8 cellular contexts compared by ENCODE assay signal in genomic region chr1:38046333-38046883, GRCh38. TPM values are rescaled to one million over a fixed set of nuclear protein-coding genes. Genes with fewer than 3 reads are reported as not detected.
DNase-seq lines count a peak whose midpoint lies in the region; ATAC-seq lines count a peak whose summit lies in the region.

TSS of gene POU3F1 (minus strand) at chr1:38046793. CDS start at chr1:38046743, 50 bp downstream.

- H3K4me3 ChIP-seq in iPS-15b (ENCODE audit: low read depth, low read length) (peak within 1 kb of the TSS; percentile 79), subcutaneous abdominal adipose tissue (ENCODE audit: low read depth in 1 of 5, low read length in 5 of 5) (peak within 1 kb of the TSS in 4 of 5 donors; percentile 57 to 73 (median 70))

- H3K36me3 ChIP-seq in iPS-15b (ENCODE audit: control insufficient read depth, insufficient read depth, low read length) (peaks cover 5% of the 10 kb centered on the region), subcutaneous abdominal adipose tissue (ENCODE audit: control insufficient read depth in 5 of 5, insufficient read depth in 5 of 5, low read length in 5 of 5) (no peaks in the 10 kb centered on the region)

- H3K9me3 Mint-ChIP-seq in activated T-helper 1 cell treated with anti-CD3 and anti-CD28 coated beads, Interleukin-12 subunit alpha, Interleukin-12 subunit beta, Interleukin-2, Interleukin-4 antibody, amounts not matched to agents 30 ng/mL and 10 ng/mL and 1 ng/mL, durations not matched to agents 14 hours and 24 hours and 36 hours = no peaks in the 10 kb centered on the region

- no peak within 1 kb of the TSS for H3K27ac ChIP-seq in subcutaneous abdominal adipose tissue (ENCODE audit: low read depth, low read length)

- ATAC-seq in GM18511 (IDR thresholded peaks at IDR 0.05; ENCODE audit: unreplicated experiment) (peak; percentile 13), HG02885 (IDR thresholded peaks at IDR 0.05; ENCODE audit: poor library complexity, unreplicated experiment) (peak; percentile 19)

- H3K4me1 ChIP-seq in iPS-15b (ENCODE audit: control insufficient read depth, insufficient read depth, low read length) (peaks cover 2% of the 10 kb centered on the region), subcutaneous abdominal adipose tissue (ENCODE audit: control insufficient read depth in 5 of 5, insufficient read depth in 5 of 5, low read length in 5 of 5) (peaks cover 0 to 29% (median 22%) of the 10 kb centered on the region in 5 donors)

- H3K27me3 ChIP-seq in iPS-15b (ENCODE audit: control insufficient read depth, insufficient read depth, low read length) = peaks cover 54% of the 10 kb centered on the region
- peaks cover 35 to 60% (median 52%) of the 10 kb centered on the region in 5 donors for H3K27me3 ChIP-seq in subcutaneous abdominal adipose tissue (ENCODE audit: control insufficient read depth in 5 of 5, insufficient read depth in 4 of 5, low read length in 5 of 5)

- no peaks in the 10 kb centered on the region for H3K4me1 Mint-ChIP-seq in activated T-helper 1 cell treated with anti-CD3 and anti-CD28 coated beads, Interleukin-12 subunit alpha, Interleukin-12 subunit beta, Interleukin-2, Interleukin-4 antibody, amounts not matched to agents 30 ng/mL and 10 ng/mL and 1 ng/mL, durations not matched to agents 14 hours and 24 hours and 36 hours (ENCODE audit: low read depth)

- H3K27me3 Mint-ChIP-seq in activated T-helper 1 cell treated with anti-CD3 and anti-CD28 coated beads, Interleukin-12 subunit alpha, Interleukin-12 subunit beta, Interleukin-2, Interleukin-4 antibody, amounts not matched to agents 30 ng/mL and 10 ng/mL and 1 ng/mL, durations not matched to agents 14 hours and 24 hours and 36 hours (ENCODE audit: insufficient read depth) = peaks cover 44% of the 10 kb centered on the region

- H3K4me3 Mint-ChIP-seq in activated T-helper 1 cell treated with anti-CD3 and anti-CD28 coated beads, Interleukin-12 subunit alpha, Interleukin-12 subunit beta, Interleukin-2, Interleukin-4 antibody, amounts not matched to agents 30 ng/mL and 10 ng/mL and 1 ng/mL, durations not matched to agents 14 hours and 24 hours and 36 hours = peak within 1 kb of the TSS; percentile 84

- intact Hi-C loops in activated T-helper 1 cell treated with anti-CD3 and anti-CD28 coated beads, Interleukin-12 subunit alpha, Interleukin-12 subunit beta, Interleukin-2, Interleukin-4 antibody, amounts not matched to agents 30 ng/mL and 10 ng/mL and 1 ng/mL, durations not matched to agents 14 hours and 24 hours and 36 hours (cut with micrococcal nuclease) = no loop called here

- H3K9ac ChIP-seq in iPS-15b (ENCODE audit: low read depth, low read length) (peak within 1 kb of the TSS; percentile 24), subcutaneous abdominal adipose tissue (ENCODE audit: low read length in 5 of 5) (peak within 1 kb of the TSS in 2 of 5 donors; percentile 35 to 48)

- H3K9me3 ChIP-seq in iPS-15b (ENCODE audit: control insufficient read depth, insufficient read depth, low read length) = no peaks in the 10 kb centered on the region
- no peaks in the 10 kb centered on the region for H3K9me3 ChIP-seq in subcutaneous abdominal adipose tissue (ENCODE audit: control insufficient read depth in 5 of 5, low read length in 5 of 5)

- H3K27ac Mint-ChIP-seq in activated T-helper 1 cell treated with anti-CD3 and anti-CD28 coated beads, Interleukin-12 subunit alpha, Interleukin-12 subunit beta, Interleukin-2, Interleukin-4 antibody, amounts not matched to agents 30 ng/mL and 10 ng/mL and 1 ng/mL, durations not matched to agents 14 hours and 24 hours and 36 hours = no peak within 1 kb of the TSS

- no peaks in the 10 kb centered on the region for H3K36me3 Mint-ChIP-seq in activated T-helper 1 cell treated with anti-CD3 and anti-CD28 coated beads, Interleukin-12 subunit alpha, Interleukin-12 subunit beta, Interleukin-2, Interleukin-4 antibody, amounts not matched to agents 30 ng/mL and 10 ng/mL and 1 ng/mL, durations not matched to agents 14 hours and 24 hours and 36 hours (ENCODE audit: low read depth)

- DNase-seq in activated T-helper 1 cell treated with anti-CD3 and anti-CD28 coated beads, Interleukin-12 subunit alpha, Interleukin-12 subunit beta, Interleukin-2, Interleukin-4 antibody, amounts not matched to agents 30 ng/mL and 10 ng/mL and 1 ng/mL, durations not matched to agents 14 hours and 24 hours and 36 hours (ENCODE audit: low spot score) = no peak
- DNase-seq in CD1c-positive myeloid dendritic cell (ENCODE audit: extremely low spot score) (no peak), NCI-H345 (lab: John Stamatoyannopoulos, UW) (no peak), AG08396 (ENCODE audit: low spot score) (no peak)

RNA-seq across cellular contexts. Expression of gene POU3F1, which starts in this region (rescaled TPM):
- 1.5 and 1.8 TPM in 2 replicates for total RNA-seq in activated T-helper 1 cell treated with anti-CD3 and anti-CD28 coated beads, Interleukin-12 subunit alpha, Interleukin-12 subunit beta, Interleukin-2, Interleukin-4 antibody, amounts not matched to agents 30 ng/mL and 10 ng/mL and 1 ng/mL, durations not matched to agents 14 hours and 24 hours and 36 hours
